13 cellular contexts compared by ENCODE assay signal in the genomic region with DNA sequence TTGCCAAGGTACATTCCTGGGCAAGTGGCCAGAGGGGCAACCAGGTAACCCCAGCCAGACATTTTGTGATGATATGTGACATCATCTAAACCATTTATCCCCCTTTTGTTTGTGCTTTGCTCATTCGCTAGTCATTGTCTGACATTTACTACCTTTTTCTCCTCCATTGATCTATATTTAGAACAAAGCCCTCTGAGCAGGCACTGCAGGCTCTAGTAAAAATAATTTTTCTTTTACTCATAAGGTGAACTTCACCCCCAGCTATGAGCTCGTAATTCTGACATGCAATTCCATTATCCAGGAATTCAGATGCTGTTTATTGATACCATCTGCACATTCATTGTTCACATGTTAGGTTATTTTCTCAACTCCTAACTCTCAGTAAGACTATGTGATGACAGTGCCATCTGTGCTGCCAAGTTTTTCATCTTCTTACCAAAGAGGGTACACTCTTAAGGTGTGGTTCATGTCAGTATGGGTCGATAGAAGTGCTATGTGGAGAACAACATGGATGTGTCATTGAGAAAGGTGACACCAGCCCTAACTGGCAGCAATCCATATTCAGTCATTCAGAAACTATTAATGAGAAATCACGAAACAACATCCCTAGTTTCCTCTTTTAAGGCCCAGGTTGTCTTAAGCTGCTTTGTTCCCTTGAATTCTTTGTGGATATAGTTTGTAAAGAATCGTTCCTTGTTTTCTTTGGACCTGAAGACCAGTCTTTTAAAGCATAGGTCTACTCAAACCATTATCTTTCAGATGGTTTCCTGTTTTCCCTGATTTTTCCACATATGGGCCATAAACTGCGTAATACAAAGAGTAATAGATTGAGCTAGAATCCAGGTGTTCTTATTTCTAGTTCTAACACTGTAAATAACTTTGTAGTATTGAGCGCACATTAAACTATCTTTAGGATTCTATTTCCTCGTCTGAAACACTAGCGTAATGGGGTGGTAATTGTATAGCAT.
A peak's percentile ranks its signal among the peaks of the same experiment; 100 is the strongest.
DNase-seq lines count a peak whose midpoint lies in the region; ATAC-seq and TF ChIP-seq lines count a peak whose summit lies in the region.
"Had no signal": no experiment of that assay in that cellular context is flagged by ENCODE, and none has a peak within 500 bp of the region (broad histone marks: within the 10 kb centered on the region; RNA-seq: fewer than 3 reads in every experiment).

No MANE protein-coding gene starts in this region.

- POLR2A ChIA-PET in AG04449 (lab: Yijun Ruan, JAX), result interaction anchor here (0.7 kb wide), 2 partner anchors 10 to 191 kb away, joined by 3 read pairs; no protein-coding TSS in a partner anchor

- CTCF ChIA-PET in AG04449 (lab: Yijun Ruan, JAX), result interaction anchor here (0.8 kb wide), 1 partner anchor 36 kb away, joined by 4 read pairs; no protein-coding TSS in a partner anchor

- peak; percentile 55 for DNase-seq in AG04449 (ENCODE audit: low read depth, low spot score)
- DNase-seq in HPDE6-E6E7 (ENCODE audit: extremely low spot score), result peak; percentile 32
- peak; percentile 33 for DNase-seq in amniotic epithelial cell (ENCODE audit: low read depth)
- DNase-seq in iris pigment epithelial cell (ENCODE audit: low read depth), result peak; percentile 77
- no peak for DNase-seq in islet precursor cell
- DNase-seq in effector CD4-positive, alpha-beta T cell, result no peak
- DNase-seq: activated CD8-positive, alpha-beta T cell treated with anti-CD3 and anti-CD28 coated beads for 36 hours; aorta; C1 segment of cervical spinal cord; NCI-H1105 treated with DMSO at 0.1 percent for 48 hours had no signal

- ATAC-seq in HG03135 (IDR thresholded peaks at IDR 0.05; ENCODE audit: unreplicated experiment) (no peak), GM18498 (IDR thresholded peaks at IDR 0.05; ENCODE audit: unreplicated experiment) (no peak)
- ATAC-seq: activated CD8-positive, alpha-beta T cell treated with anti-CD3 and anti-CD28 coated beads for 36 hours had no signal

- no peak overlapping the region for H3K4me3 ChIP-seq in AG04449 (ENCODE audit: low read depth, low read length)
- H3K4me3 ChIP-seq: vagina had no signal

- no peak for TF ChIP-seq CTCF in AG04449 (IDR thresholded peaks at IDR 0.05; ENCODE audit: insufficient read depth, low read length, missing control alignments)

Comparison
In these comparisons a context has a peak if more than half of its experiments do, and no peak if none do; other contexts are left out.
1. DNase-seq: peak in AG04449 (single experiment), HPDE6-E6E7 (single experiment), amniotic epithelial cell (single experiment) and iris pigment epithelial cell (single experiment); none in islet precursor cell (single experiment) and effector CD4-positive, alpha-beta T cell (single experiment).